36 cellular contexts compared by ENCODE assay signal in the genomic region with DNA sequence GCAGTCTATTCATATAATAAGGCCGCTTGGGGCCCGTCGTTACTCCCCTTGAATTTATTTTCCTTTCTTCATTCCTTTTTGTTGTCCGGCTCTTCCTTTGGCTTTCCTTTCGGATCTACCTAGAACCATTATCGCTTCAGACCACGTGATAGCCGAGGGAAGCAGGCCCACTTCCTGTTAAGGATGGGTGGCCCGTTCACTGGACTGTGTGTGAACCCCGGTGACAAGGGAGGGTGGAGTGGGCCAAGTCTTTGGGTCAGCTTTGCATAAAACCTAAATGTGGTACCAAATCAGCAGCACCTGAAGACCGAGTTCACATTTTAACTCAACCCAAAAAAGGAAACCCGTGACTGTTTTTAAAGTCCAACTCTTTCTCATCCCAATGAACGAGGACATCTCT.
"Had no signal": no experiment of that assay in that cellular context is flagged by ENCODE, and none has a peak within 500 bp of the region (broad histone marks: within the 10 kb centered on the region; RNA-seq: fewer than 3 reads in every experiment).

No MANE protein-coding gene starts in this region.

- H3K27ac Mint-ChIP-seq: activated B cell treated with CpG ODN at 0.5 μM for 24 hours; activated CD4-positive, alpha-beta memory T cell treated with anti-CD3 and anti-CD28 coated beads for 36 hours; activated CD4-positive, alpha-beta T cell treated with anti-CD3 and anti-CD28 coated beads, Interleukin-2, amount 10 ng/mL, durations not matched to agents 24 days and 14 days; activated CD8-positive, alpha-beta T cell treated with anti-CD3 and anti-CD28 coated beads for 36 hours; activated naive CD4-positive, alpha-beta T cell treated with anti-CD3 and anti-CD28 coated beads for 36 hours; activated naive CD4-positive, alpha-beta T cell treated with anti-CD3 and anti-CD28 coated beads, Interleukin-2, amount 50 U/mL, for 72 hours; activated naive CD8-positive, alpha-beta T cell treated with anti-CD3 and anti-CD28 coated beads for 36 hours; activated T-cell treated with anti-CD3 and anti-CD28 coated beads, Interleukin-2, amount 50 U/mL, for 72 hours; activated T-helper 1 cell treated with anti-CD3 and anti-CD28 coated beads, Interleukin-12 subunit alpha, Interleukin-12 subunit beta, Interleukin-2, Interleukin-4 antibody, amounts not matched to agents 30 ng/mL and 10 ng/mL and 1 ng/mL, durations not matched to agents 14 hours and 24 hours and 36 hours; activated T-helper 17 cell treated with anti-CD3 and anti-CD28 coated beads, Interleukin-2, amount 50 U/mL, for 72 hours; T-helper 1 cell treated with Interleukin-12 subunit alpha and Interleukin-12 subunit beta and Interleukin-4 antibody, amounts not matched to agents 30 μg/mL and 1 μg/mL, for 36 hours; T-helper 2 cell treated with Interferon-gamma antibody and Interleukin-4, amounts not matched to agents 5 μg/mL and 100 μg/mL, for 36 hours had no signal

- H3K27me3 Mint-ChIP-seq: activated CD4-positive, alpha-beta memory T cell treated with anti-CD3 and anti-CD28 coated beads for 36 hours; activated CD8-positive, alpha-beta T cell treated with anti-CD3 and anti-CD28 coated beads for 36 hours; activated naive CD8-positive, alpha-beta T cell treated with anti-CD3 and anti-CD28 coated beads for 36 hours had no signal

- H3K4me1 Mint-ChIP-seq: activated B cell treated with CpG ODN at 0.5 μM for 24 hours; activated CD4-positive, alpha-beta T cell treated with anti-CD3 and anti-CD28 coated beads, Interleukin-2, amount 10 ng/mL, durations not matched to agents 24 days and 14 days; activated naive CD8-positive, alpha-beta T cell treated with anti-CD3 and anti-CD28 coated beads for 36 hours; activated T-helper 17 cell treated with anti-CD3 and anti-CD28 coated beads, Interleukin-2, amount 50 U/mL, for 72 hours had no signal

- H3K36me3 Mint-ChIP-seq: activated CD4-positive, alpha-beta memory T cell treated with anti-CD3 and anti-CD28 coated beads for 36 hours; activated naive CD4-positive, alpha-beta T cell treated with anti-CD3 and anti-CD28 coated beads, Interleukin-2, amount 50 U/mL, for 72 hours; activated naive CD8-positive, alpha-beta T cell treated with anti-CD3 and anti-CD28 coated beads for 36 hours had no signal

- DNase-seq: activated B cell treated with CpG ODN at 0.5 μM for 24 hours; activated CD4-positive, alpha-beta memory T cell treated with anti-CD3 and anti-CD28 coated beads for 36 hours; activated CD4-positive, alpha-beta T cell treated with anti-CD3 and anti-CD28 coated beads for 4 hours; activated CD4-positive, alpha-beta T cell treated with anti-CD3 and anti-CD28 coated beads, Interleukin-2, amount 10 ng/mL, durations not matched to agents 24 days and 14 days; activated CD4-positive, alpha-beta T cell treated with anti-CD3 and anti-CD28 coated beads, Interleukin-2, amount 50 U/mL, for 1 hour; activated CD4-positive, alpha-beta T cell treated with anti-CD3 and anti-CD28 coated beads, Interleukin-2, amount 50 U/mL, for 4 hours; activated CD4-positive, CD25-positive, alpha-beta regulatory T cell treated with anti-CD3 and anti-CD28 coated beads, Interleukin-2, amount 50 U/mL, for 72 hours; activated CD8-positive, alpha-beta memory T cell treated with anti-CD3 and anti-CD28 coated beads, Interleukin-2, amount 50 U/mL, for 4 hours; activated CD8-positive, alpha-beta T cell treated with anti-CD3 and anti-CD28 coated beads for 36 hours; activated effector memory CD4-positive, alpha-beta T cell treated with anti-CD3 and anti-CD28 coated beads, Interleukin-2, amount 50 U/mL, for 16 hours; activated gamma-delta T cell treated with Interleukin-2 at 50 U/mL for 16 hours; activated naive CD4-positive, alpha-beta T cell; activated naive CD4-positive, alpha-beta T cell treated with anti-CD3 and anti-CD28 coated beads for 36 hours; activated naive CD4-positive, alpha-beta T cell treated with anti-CD3 and anti-CD28 coated beads, Interleukin-2, amount 50 U/mL, for 16 hours; activated naive CD8-positive, alpha-beta T cell treated with anti-CD3 and anti-CD28 coated beads for 36 hours; activated T-cell treated with anti-CD3 and anti-CD28 coated beads for 4 hours; activated T-cell treated with anti-CD3 and anti-CD28 coated beads, Interleukin-2, amount 50 U/mL, for 1 hour; activated T-cell treated with anti-CD3 and anti-CD28 coated beads, Interleukin-2, amount 50 U/mL, for 4 hours; activated T-cell treated with anti-CD3 and anti-CD28 coated beads, Interleukin-2, amount 50 U/mL, for 72 hours; adrenal gland; amniotic stem cell; aorta; body of pancreas; brain microvascular endothelial cell; central memory CD4-positive, alpha-beta T cell; T-helper 2 cell; T-helper 9 cell had no signal

- H3K4me3 ChIP-seq: adrenal gland, body of pancreas, breast epithelium had no signal

- H3K27me3 ChIP-seq: adrenal gland, body of pancreas, brain microvascular endothelial cell, breast epithelium had no signal

- H3K9me3 ChIP-seq: adrenal gland, body of pancreas, breast epithelium had no signal

- H3K9me3 Mint-ChIP-seq: activated CD4-positive, alpha-beta memory T cell treated with anti-CD3 and anti-CD28 coated beads for 36 hours; activated CD4-positive, alpha-beta T cell treated with anti-CD3 and anti-CD28 coated beads, Interleukin-2, amount 10 ng/mL, durations not matched to agents 24 days and 14 days; activated CD8-positive, alpha-beta T cell treated with anti-CD3 and anti-CD28 coated beads for 36 hours; activated naive CD4-positive, alpha-beta T cell treated with anti-CD3 and anti-CD28 coated beads for 36 hours; activated naive CD4-positive, alpha-beta T cell treated with anti-CD3 and anti-CD28 coated beads, Interleukin-2, amount 50 U/mL, for 72 hours; activated naive CD8-positive, alpha-beta T cell treated with anti-CD3 and anti-CD28 coated beads for 36 hours; activated T-cell treated with anti-CD3 and anti-CD28 coated beads, Interleukin-2, amount 50 U/mL, for 4 hours; activated T-helper 1 cell treated with anti-CD3 and anti-CD28 coated beads, Interleukin-12 subunit alpha, Interleukin-12 subunit beta, Interleukin-2, Interleukin-4 antibody, amounts not matched to agents 30 ng/mL and 10 ng/mL and 1 ng/mL, durations not matched to agents 14 hours and 24 hours and 36 hours; activated T-helper 17 cell treated with anti-CD3 and anti-CD28 coated beads, Interleukin-2, amount 50 U/mL, for 72 hours; T-helper 1 cell treated with Interleukin-12 subunit alpha and Interleukin-12 subunit beta and Interleukin-4 antibody, amounts not matched to agents 30 μg/mL and 1 μg/mL, for 36 hours; T-helper 2 cell treated with Interferon-gamma antibody and Interleukin-4, amounts not matched to agents 5 μg/mL and 100 μg/mL, for 36 hours had no signal

- ATAC-seq: activated CD8-positive, alpha-beta T cell treated with anti-CD3 and anti-CD28 coated beads for 36 hours; activated naive CD4-positive, alpha-beta T cell treated with anti-CD3 and anti-CD28 coated beads, Interleukin-2, amount 50 U/mL, for 72 hours; activated T-cell treated with anti-CD3 and anti-CD28 coated beads, Interleukin-2, amount 50 U/mL, for 4 hours; activated T-cell treated with anti-CD3 and anti-CD28 coated beads, Interleukin-2, amount 50 U/mL, for 72 hours; activated T-helper 17 cell treated with anti-CD3 and anti-CD28 coated beads, Interleukin-2, amount 50 U/mL, for 72 hours; body of pancreas had no signal

- H3K4me3 Mint-ChIP-seq: activated B cell treated with CpG ODN at 0.5 μM for 24 hours; activated CD4-positive, alpha-beta memory T cell treated with anti-CD3 and anti-CD28 coated beads for 36 hours; activated CD4-positive, alpha-beta T cell treated with anti-CD3 and anti-CD28 coated beads, Interleukin-2, amount 10 ng/mL, durations not matched to agents 24 days and 14 days; activated CD8-positive, alpha-beta T cell treated with anti-CD3 and anti-CD28 coated beads for 36 hours; activated naive CD4-positive, alpha-beta T cell treated with anti-CD3 and anti-CD28 coated beads for 36 hours; activated naive CD8-positive, alpha-beta T cell treated with anti-CD3 and anti-CD28 coated beads for 36 hours; activated T-cell treated with anti-CD3 and anti-CD28 coated beads, Interleukin-2, amount 50 U/mL, for 4 hours; activated T-cell treated with anti-CD3 and anti-CD28 coated beads, Interleukin-2, amount 50 U/mL, for 72 hours; activated T-helper 1 cell treated with anti-CD3 and anti-CD28 coated beads, Interleukin-12 subunit alpha, Interleukin-12 subunit beta, Interleukin-2, Interleukin-4 antibody, amounts not matched to agents 30 ng/mL and 10 ng/mL and 1 ng/mL, durations not matched to agents 14 hours and 24 hours and 36 hours; activated T-helper 17 cell treated with anti-CD3 and anti-CD28 coated beads, Interleukin-2, amount 50 U/mL, for 72 hours; T-helper 1 cell treated with Interleukin-12 subunit alpha and Interleukin-12 subunit beta and Interleukin-4 antibody, amounts not matched to agents 30 μg/mL and 1 μg/mL, for 36 hours; T-helper 2 cell treated with Interferon-gamma antibody and Interleukin-4, amounts not matched to agents 5 μg/mL and 100 μg/mL, for 36 hours had no signal

- H3K4me1 ChIP-seq: adrenal gland, body of pancreas, breast epithelium had no signal

- H3K36me3 ChIP-seq: adrenal gland, brain microvascular endothelial cell, breast epithelium had no signal

- H3K27ac ChIP-seq: adrenal gland, body of pancreas, brain microvascular endothelial cell, breast epithelium, VCaP had no signal

- FAIRE-seq: astrocyte, TTC549 had no signal
